ENCODE assay signal across 8 cellular contexts in genomic region chr20:63831696-63832686, GRCh38. TPM values are rescaled to one million over a fixed set of nuclear protein-coding genes. Genes with fewer than 3 reads are reported as not detected.
A peak's percentile ranks its signal among the peaks of the same experiment; 100 is the strongest.
DNase-seq lines count a peak whose midpoint lies in the region; ATAC-seq, FAIRE-seq and TF ChIP-seq lines count a peak whose summit lies in the region.

No MANE protein-coding gene starts in this region.

- peaks cover 36% of the 10 kb centered on the region for H3K27me3 Mint-ChIP-seq in activated T-cell treated with anti-CD3 and anti-CD28 coated beads, Interleukin-2, amount 50 U/mL, for 4 hours (ENCODE audit: low read depth)

- TF ChIP-seq CTCF in GM12878 (IDR thresholded peaks at IDR 0.05 in 2 of 3, conservative IDR thresholded peaks at IDR 0.05 in 1 of 3; ENCODE audit: control insufficient read depth in 2 of 3, extremely low read depth in 1 of 3, insufficient read depth in 1 of 3, low read depth in 3 of 3, low read length in 3 of 3) = no peak
- TF ChIP-seq CTCF in thyroid gland (IDR thresholded peaks at IDR 0.05) = no peak

- peak overlapping the region; percentile 12; the same call in 1 of the 2 replicates for H2AFZ ChIP-seq in GM12878 (ENCODE audit: control insufficient read depth, low read depth, low read length)

- H3K4me1 ChIP-seq in GM12878 (ENCODE audit: control insufficient read depth, insufficient read depth, low read length) (no peaks in the 10 kb centered on the region; the same call in 1 of the 2 replicates), thyroid gland (peaks cover 37 to 56% of the 10 kb centered on the region in 2 donors)

- no peak for TF ChIP-seq RAD21 in GM12878 (IDR thresholded peaks at IDR 0.05; ENCODE audit: insufficient read depth, low read depth, low read length)

- SMC1A ChIA-PET in GM12878 (lab: Charles Lee; ENCODE audit: uncharacterized antibody, unreplicated experiment) = no interaction called here

- TF ChIP-seq POLR2A in GM12878 (IDR thresholded peaks at IDR 0.05; ENCODE audit: low read depth, low read length) (no peak), thyroid gland (IDR thresholded peaks at IDR 0.05) (peak in 1 of 2 donors; percentile 24)

- WGBS in GM12878 (ENCODE audit: insufficient coverage, insufficient replicate concordance, low lambda C conversion rate, missing lambda C conversion rate) = 28% methylated on average over 89 of the region's 124 CpGs
- 13 to 35% methylated on average over 18 to 21 of the region's 124 CpGs for WGBS in thyroid gland, 2 donors

- POLR2A ChIA-PET in GM12878 (lab: Charles Lee) = no interaction called here

- CTCF ChIA-PET in GM12878 (lab: Yijun Ruan, JAX) = no interaction called here

- H3K9me3 ChIP-seq in GM12878 (replicated peaks; ENCODE audit: control insufficient read depth, insufficient read depth, low read length) (no peaks in the 10 kb centered on the region), thyroid gland (no peaks in the 10 kb centered on the region)

- no peaks in the 10 kb centered on the region for H3K79me2 ChIP-seq in GM12878 (ENCODE audit: control insufficient read depth, insufficient read depth, low read length)

- no peaks in the 10 kb centered on the region for H3K36me3 Mint-ChIP-seq in activated T-cell treated with anti-CD3 and anti-CD28 coated beads, Interleukin-2, amount 50 U/mL, for 4 hours (ENCODE audit: insufficient read depth)

- RAD21 ChIA-PET in GM12878 (lab: Charles Lee; ENCODE audit: unreplicated experiment) = no interaction called here

- H3K4me3 ChIP-seq in GM12878 (no peak overlapping the region), thyroid gland (replicated peaks in 1 of 3) (peak overlapping the region in 1 of 3 donors; percentile 56)

- no peak for DNase-seq in activated T-cell treated with anti-CD3 and anti-CD28 coated beads, Interleukin-2, amount 50 U/mL, for 4 hours
- DNase-seq in activated T-cell treated with anti-CD3 and anti-CD28 coated beads, Interleukin-2, amount 50 U/mL, for 1 hour = no peak
- DNase-seq in GM12878 (ENCODE audit: low read depth, low spot score) (no peak), left kidney (ENCODE audit: low read depth, low spot score) (peak; percentile 90), thyroid gland (peak; percentile 51 to 56), SHP77 (lab: John Stamatoyannopoulos, UW) (no peak), GF-D8 (lab: John Stamatoyannopoulos, UW) (no peak)
- no peak for DNase-seq in activated CD8-positive, alpha-beta memory T cell treated with anti-CD3 and anti-CD28 coated beads, Interleukin-2, amount 50 U/mL, for 48 hours

- no peak overlapping the region for H3K9ac ChIP-seq in GM12878 (ENCODE audit: control insufficient read depth, insufficient read depth, low read length)

- peak overlapping the region; percentile 55; the same call in 1 of the 2 replicates for H3K4me2 ChIP-seq in GM12878 (ENCODE audit: control insufficient read depth, insufficient read depth)

- H3K4me3 Mint-ChIP-seq in activated T-cell treated with anti-CD3 and anti-CD28 coated beads, Interleukin-2, amount 50 U/mL, for 4 hours = peak overlapping the region; percentile 42

- no peaks in the 10 kb centered on the region for H3K36me3 ChIP-seq in GM12878 (ENCODE audit: control insufficient read depth in 2 of 2, insufficient read depth in 2 of 2, low read length in 1 of 2)
- no peaks in the 10 kb centered on the region for H3K36me3 ChIP-seq in thyroid gland

- no peaks in the 10 kb centered on the region for H3K9me3 Mint-ChIP-seq in activated T-cell treated with anti-CD3 and anti-CD28 coated beads, Interleukin-2, amount 50 U/mL, for 4 hours

- peak; percentile 19 to 39 for ATAC-seq in activated T-cell treated with anti-CD3 and anti-CD28 coated beads, Interleukin-2, amount 50 U/mL, for 4 hours
- no peak for ATAC-seq in GM12878

- no TSS peak for BruUV-seq in GM12878 (replicated peaks; lab: Mats Ljungman, UMichigan)

- no peak for TF ChIP-seq EP300 in GM12878 (IDR thresholded peaks at IDR 0.05; ENCODE audit: borderline replicate concordance in 1 of 2, control insufficient read depth in 1 of 2, low read depth in 2 of 2, low read length in 2 of 2)

- FAIRE-seq in GM12878 (lab: Jason Lieb, UNC) = no peak

- in situ Hi-C loops in GM12878 (cut with MboI) = no loop called here

- H4K20me1 ChIP-seq in GM12878 (ENCODE audit: control insufficient read depth, insufficient read depth) = 0 out of 2 replicates have a peak, but pooled peaks cover 3% of the 10 kb centered on the region

- H3K27me3 ChIP-seq in GM12878 (replicated peaks in 1 of 2; ENCODE audit: control insufficient read depth in 2 of 2, insufficient read depth in 2 of 2, low read length in 1 of 2) (peaks cover 9 to 10% of the 10 kb centered on the region in 2 experiments; a peak in 3 of 4 replicates), thyroid gland (no peaks in the 10 kb centered on the region)

- H3K27ac ChIP-seq in GM12878 (ENCODE audit: control insufficient read depth, insufficient read depth) = no peak overlapping the region
- H3K27ac ChIP-seq in thyroid gland = peak overlapping the region; percentile 47 to 72 (median 53)

- intact Hi-C loops in GM12878 (cut with micrococcal nuclease; ENCODE audit: unreplicated experiment) (no loop called here), thyroid gland (cut with DNase I) (no loop called here)

- H3K4me1 Mint-ChIP-seq in activated T-cell treated with anti-CD3 and anti-CD28 coated beads, Interleukin-2, amount 50 U/mL, for 4 hours (ENCODE audit: low read depth) = peaks cover 11% of the 10 kb centered on the region

TF ChIP-seq in GM12878, 131 proteins besides CTCF, POLR2A, EP300 and RAD21 (continues in another document):
- TF ChIP-seq ZNF24 (IDR thresholded peaks at IDR 0.05) (no peak), RBBP5 (conservative IDR thresholded peaks at IDR 0.05) (no peak), NR2F1 (conservative IDR thresholded peaks at IDR 0.05) (0 out of 2 replicates have a peak, but pooled peaks have one; percentile 27), TCF7 (IDR thresholded peaks at IDR 0.05; ENCODE audit: borderline replicate concordance) (no peak)

RNA-seq across cellular contexts. Expression of gene ZBTB46, which starts 0.9 kb away (rescaled TPM):
- 1 to 10 TPM in 2 of 3 donors, under 1 TPM in 1; 0.89 to 3.8 (median 2.2) TPM for total RNA-seq in activated T-cell treated with anti-CD3 and anti-CD28 coated beads, Interleukin-2, amount 50 U/mL, for 4 hours
- 7.6 and 7.8 TPM in 2 replicates for total RNA-seq in GM12878 (2013; cell fraction: nucleolus; rRNA removed)
- 0.45 and 0.98 TPM in 2 replicates for total RNA-seq in GM12878 (2014; rRNA removed)
- 0.18 and 0.23 TPM in 2 replicates for total RNA-seq in GM12878 (2014; rRNA removed; fragmentation: Illumina TruSeq; extraction: Trizol)
- total RNA-seq in GM12878 (2021) = 0.92 and 1.0 TPM in 2 replicates
- polyA plus RNA-seq in GM12878 (2011; ENCODE audit: low read depth) = 0.45 TPM
- 0.46 and 0.77 TPM in 2 replicates for polyA plus RNA-seq in GM12878 (2011; rRNA removed)
- polyA plus RNA-seq in GM12878 (2011; cell fraction: cytosol; rRNA removed) = 1.3 and 1.6 TPM in 2 replicates
- 3.2 and 4.5 TPM in 2 replicates for polyA plus RNA-seq in GM12878 (2011; cell fraction: nucleus; rRNA removed)
- 1.2 and 1.3 TPM in 2 replicates for polyA plus RNA-seq in GM12878 (2012)
- polyA plus RNA-seq in GM12878 (2014; fragmentation: Illumina TruSeq; extraction: Trizol) = 0.08 and 0.15 TPM in 2 replicates
- polyA plus RNA-seq in GM12878 (2014; fragmentation: Nextera tagmentation; extraction: Ambion mirVana) = under 1 TPM; 0.31 to 0.37 TPM
- polyA plus RNA-seq in GM12878 (2014; rRNA removed) = 0.24 and 0.26 TPM in 2 replicates
- polyA plus RNA-seq in GM12878 (2016; fragmentation: Nextera tagmentation; extraction: Ambion mirVana) = under 1 TPM; 0.21 to 0.43 TPM
- polyA minus RNA-seq in GM12878 (2011; rRNA and poly(A)+ RNA removed) = 7.9 and 9.9 TPM in 2 replicates
- 2.9 and 4.9 TPM in 2 replicates for polyA minus RNA-seq in GM12878 (2011; cell fraction: cytosol; rRNA and poly(A)+ RNA removed)
- 1.6 and 2.5 TPM in 2 replicates for polyA minus RNA-seq in GM12878 (2011; cell fraction: nucleus; rRNA and poly(A)+ RNA removed)
- 10 to 100 TPM; 15.9 to 39.9 (median 27.7) TPM for total RNA-seq in thyroid gland

RNA-seq across cellular contexts. Expression of gene ABHD16B, which starts 29.3 kb away (rescaled TPM):
- total RNA-seq in activated T-cell treated with anti-CD3 and anti-CD28 coated beads, Interleukin-2, amount 50 U/mL, for 4 hours = not detected
- not detected in 2 replicates for total RNA-seq in GM12878 (2013; cell fraction: nucleolus; rRNA removed)
- total RNA-seq in GM12878 (2014; rRNA removed) (not detected in 2 replicates), GM12878 (2014; rRNA removed; fragmentation: Illumina TruSeq; extraction: Trizol) (not detected in 2 replicates), GM12878 (2021) (not detected in 2 replicates), thyroid gland (not detected)
- not detected for polyA plus RNA-seq in GM12878 (2011; ENCODE audit: low read depth)
- polyA plus RNA-seq in GM12878 (2011; rRNA removed) (not detected in 2 replicates), GM12878 (2014; fragmentation: Illumina TruSeq; extraction: Trizol) (not detected in 2 replicates), GM12878 (2014; fragmentation: Nextera tagmentation; extraction: Ambion mirVana) (not detected), GM12878 (2014; rRNA removed) (not detected in 2 replicates), GM12878 (2016; fragmentation: Nextera tagmentation; extraction: Ambion mirVana) (under 1 TPM in 1 of 2 experiments, not detected in 1; 0.13 TPM)
- polyA plus RNA-seq in GM12878 (2011; cell fraction: cytosol; rRNA removed) = not detected in 2 replicates
- not detected in 2 replicates for polyA plus RNA-seq in GM12878 (2011; cell fraction: nucleus; rRNA removed)
- 0.08 TPM in 1 of 2 replicates, not detected in the other for polyA plus RNA-seq in GM12878 (2012)
- polyA minus RNA-seq in GM12878 (2011; rRNA and poly(A)+ RNA removed) = not detected in 2 replicates
- polyA minus RNA-seq in GM12878 (2011; cell fraction: cytosol; rRNA and poly(A)+ RNA removed) = not detected in 2 replicates
- polyA minus RNA-seq in GM12878 (2011; cell fraction: nucleus; rRNA and poly(A)+ RNA removed) = not detected in 2 replicates

RNA-seq across cellular contexts. Expression of gene TPD52L2, which starts 33.1 kb away (rescaled TPM):
- 10 to 100 TPM; 87.4 to 95.0 (median 89.3) TPM for total RNA-seq in activated T-cell treated with anti-CD3 and anti-CD28 coated beads, Interleukin-2, amount 50 U/mL, for 4 hours
- 29.9 and 30.8 TPM in 2 replicates for total RNA-seq in GM12878 (2013; cell fraction: nucleolus; rRNA removed)
- total RNA-seq in GM12878 (2014; rRNA removed) = 28.4 and 30.4 TPM in 2 replicates
- total RNA-seq in GM12878 (2014; rRNA removed; fragmentation: Illumina TruSeq; extraction: Trizol) = 37.3 and 38.4 TPM in 2 replicates
- 43.4 and 46.2 TPM in 2 replicates for total RNA-seq in GM12878 (2021)
- polyA plus RNA-seq in GM12878 (2011; ENCODE audit: low read depth) = 27.6 TPM
- 46.5 and 53.8 TPM in 2 replicates for polyA plus RNA-seq in GM12878 (2011; rRNA removed)
- 54.9 and 65.7 TPM in 2 replicates for polyA plus RNA-seq in GM12878 (2011; cell fraction: cytosol; rRNA removed)
- 53.8 and 63.9 TPM in 2 replicates for polyA plus RNA-seq in GM12878 (2011; cell fraction: nucleus; rRNA removed)
- 38.7 and 41.1 TPM in 2 replicates for polyA plus RNA-seq in GM12878 (2012)
- 39.2 and 50.2 TPM in 2 replicates for polyA plus RNA-seq in GM12878 (2014; fragmentation: Illumina TruSeq; extraction: Trizol)
- 1 to 10 TPM; 1.6 to 4.1 TPM for polyA plus RNA-seq in GM12878 (2014; fragmentation: Nextera tagmentation; extraction: Ambion mirVana)
- 46.5 and 50.8 TPM in 2 replicates for polyA plus RNA-seq in GM12878 (2014; rRNA removed)
- polyA plus RNA-seq in GM12878 (2016; fragmentation: Nextera tagmentation; extraction: Ambion mirVana) = 10 to 100 TPM; 68.1 to 71.0 TPM
- polyA minus RNA-seq in GM12878 (2011; rRNA and poly(A)+ RNA removed) = 26.4 and 36.3 TPM in 2 replicates
- polyA minus RNA-seq in GM12878 (2011; cell fraction: cytosol; rRNA and poly(A)+ RNA removed) = 51.5 and 53.3 TPM in 2 replicates
- polyA minus RNA-seq in GM12878 (2011; cell fraction: nucleus; rRNA and poly(A)+ RNA removed) = 9.1 and 18.6 TPM in 2 replicates
- 10 to 100 TPM; 69.4 to 93.3 (median 89.6) TPM for total RNA-seq in thyroid gland

Comparison
In these comparisons a context has a peak if more than half of its experiments do, and no peak if none do; other contexts are left out.
1. DNase-seq: peak in left kidney (single experiment) and thyroid gland (2 of 2); none in activated T-cell treated with anti-CD3 and anti-CD28 coated beads, Interleukin-2, amount 50 U/mL, for 4 hours (single experiment), activated T-cell treated with anti-CD3 and anti-CD28 coated beads, Interleukin-2, amount 50 U/mL, for 1 hour (single experiment), GM12878 (single experiment), SHP77 (0 of 2), activated CD8-positive, alpha-beta memory T cell treated with anti-CD3 and anti-CD28 coated beads, Interleukin-2, amount 50 U/mL, for 48 hours (single experiment) and GF-D8 (single experiment).